Comparison of ENCODE assay signal across 14 cellular contexts in the genomic region with DNA sequence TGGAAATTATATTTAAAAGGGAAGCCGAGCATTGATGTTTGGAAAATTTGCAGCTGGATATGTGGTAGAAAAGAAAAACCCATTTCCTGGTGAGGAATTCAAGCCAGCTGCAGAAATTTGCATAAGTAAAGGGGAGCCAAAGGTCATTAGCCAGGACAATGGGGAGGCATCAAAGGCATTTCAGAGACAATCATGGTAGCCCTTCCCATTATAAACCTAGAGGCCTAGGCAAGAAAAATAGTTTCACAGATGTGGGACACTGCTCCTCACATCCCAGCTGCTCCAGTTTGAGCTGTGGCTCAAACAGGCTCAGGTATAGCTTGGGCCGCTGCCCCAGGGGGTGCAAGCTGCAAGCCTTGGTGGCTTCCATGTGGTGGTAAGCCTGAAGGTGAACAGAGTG. TPM values are rescaled to one million over a fixed set of nuclear protein-coding genes. Genes with fewer than 3 reads are reported as not detected.
DNase-seq lines count a peak whose midpoint lies in the region; ATAC-seq and TF ChIP-seq lines count a peak whose summit lies in the region.
"Had no signal": no experiment of that assay in that cellular context is flagged by ENCODE, and none has a peak within 500 bp of the region (broad histone marks: within the 10 kb centered on the region; RNA-seq: fewer than 3 reads in every experiment).

No MANE protein-coding gene starts in this region.

- H3K9ac ChIP-seq in NT2/D1 (ENCODE audit: insufficient read length, low read depth) (no peak overlapping the region), neural progenitor cell (no peak overlapping the region)
- H3K9ac ChIP-seq: BLaER1 treated with 17β-estradiol and CSF1 and Interleukin-3, amounts not matched to agents 10 nM and 100 nM had no signal

- H3K27ac ChIP-seq in neural progenitor cell, result no peak overlapping the region
- H3K27ac ChIP-seq: BLaER1 treated with 17β-estradiol and CSF1 and Interleukin-3, amounts not matched to agents 10 nM and 100 nM had no signal

- no peak overlapping the region for H3K4me2 ChIP-seq in neural progenitor cell
- H3K4me2 ChIP-seq: BLaER1 treated with 17β-estradiol and CSF1 and Interleukin-3, amounts not matched to agents 10 nM and 100 nM had no signal

- peaks cover 2% of the 10 kb centered on the region for H3K36me3 Mint-ChIP-seq in neural progenitor cell
- H3K36me3 Mint-ChIP-seq: CD4-positive, CD25-positive, alpha-beta regulatory T cell; IgD-negative memory B cell had no signal

- peaks cover 10% of the 10 kb centered on the region for H3K9me3 Mint-ChIP-seq in neural progenitor cell

- peaks cover 9% of the 10 kb centered on the region for H3F3A ChIP-seq in neural progenitor cell (ENCODE audit: low read depth)

- H3K4me3 ChIP-seq in NT2/D1 (ENCODE audit: insufficient read length, low read depth) (no peak overlapping the region), neural progenitor cell (no peak overlapping the region), H7 (ENCODE audit: insufficient read depth, low read depth, low read length) (no peak overlapping the region)
- H3K4me3 ChIP-seq: BLaER1 treated with 17β-estradiol and CSF1 and Interleukin-3, amounts not matched to agents 10 nM and 100 nM had no signal

- no peak overlapping the region for H3K27ac Mint-ChIP-seq in neural progenitor cell
- H3K27ac Mint-ChIP-seq: CD4-positive, CD25-positive, alpha-beta regulatory T cell; IgD-negative memory B cell had no signal

- H3K27me3 ChIP-seq in NT2/D1 (ENCODE audit: insufficient read depth, insufficient read length) (no peaks in the 10 kb centered on the region), neural progenitor cell (no peaks in the 10 kb centered on the region), H7 (ENCODE audit: control insufficient read depth, insufficient read depth, low read length) (no peaks in the 10 kb centered on the region)

- H3K4me1 ChIP-seq in NT2/D1 (ENCODE audit: insufficient read depth, insufficient read length), result no peaks in the 10 kb centered on the region
- H3K4me1 ChIP-seq in neural progenitor cell, result no peaks in the 10 kb centered on the region
- H3K4me1 ChIP-seq: BLaER1 treated with 17β-estradiol and CSF1 and Interleukin-3, amounts not matched to agents 10 nM and 100 nM had no signal

- peaks cover 4% of the 10 kb centered on the region for H3K4me1 Mint-ChIP-seq in neural progenitor cell
- H3K4me1 Mint-ChIP-seq: CD4-positive, CD25-positive, alpha-beta regulatory T cell; IgD-negative memory B cell had no signal

- H3K27me3 Mint-ChIP-seq in neural progenitor cell (ENCODE audit: insufficient read depth, low read depth), result no peaks in the 10 kb centered on the region
- H3K27me3 Mint-ChIP-seq: CD4-positive, CD25-positive, alpha-beta regulatory T cell; IgD-negative memory B cell had no signal

- ATAC-seq in HG03095 (IDR thresholded peaks at IDR 0.05; ENCODE audit: unreplicated experiment), result no peak

- no peaks in the 10 kb centered on the region for H3K79me2 ChIP-seq in neural progenitor cell (ENCODE audit: low read depth)

- H4K20me1 ChIP-seq in neural progenitor cell (ENCODE audit: low read depth), result no peaks in the 10 kb centered on the region
- H4K20me1 ChIP-seq: BLaER1 treated with 17β-estradiol and CSF1 and Interleukin-3, amounts not matched to agents 10 nM and 100 nM had no signal

- no peak for TF ChIP-seq CTCF in neural progenitor cell (IDR thresholded peaks at IDR 0.05)

- DNase-seq in ELR (ENCODE audit: low read depth) (peak; percentile 0), NT2/D1 (ENCODE audit: low read depth, low spot score) (peak; percentile 28), iPS DF 4.7 (ENCODE audit: extremely low read depth, low spot score) (peak; percentile 7), neural progenitor cell (ENCODE audit: low spot score) (peak; percentile 48), inferior parietal cortex (ENCODE audit: extremely low spot score) (no peak), H7 (no peak)
- DNase-seq: 8988T; CD4-positive, CD25-positive, alpha-beta regulatory T cell; DMS 273 treated with DMSO at 0.1 percent for 48 hours; KG1 had no signal

- no peaks in the 10 kb centered on the region for H3K36me3 ChIP-seq in NT2/D1 (ENCODE audit: insufficient read depth, insufficient read length, low read length)
- H3K36me3 ChIP-seq in neural progenitor cell, result no peaks in the 10 kb centered on the region
- H3K36me3 ChIP-seq in H7 (replicated peaks; ENCODE audit: control insufficient read depth, insufficient read depth, low read length), result no peaks in the 10 kb centered on the region
- H3K36me3 ChIP-seq: BLaER1 treated with 17β-estradiol and CSF1 and Interleukin-3, amounts not matched to agents 10 nM and 100 nM had no signal

- H2AFZ ChIP-seq in neural progenitor cell (replicated peaks), result no peak overlapping the region

- H3K9me3 ChIP-seq in NT2/D1 (ENCODE audit: insufficient read depth, low read length) (peaks cover 12% of the 10 kb centered on the region; the same call in 1 of the 2 replicates), neural progenitor cell (ENCODE audit: low read depth) (no peaks in the 10 kb centered on the region)

- H3K4me3 Mint-ChIP-seq in neural progenitor cell, result no peak overlapping the region
- H3K4me3 Mint-ChIP-seq: CD4-positive, CD25-positive, alpha-beta regulatory T cell; IgD-negative memory B cell had no signal

RNA-seq across cellular contexts. Expression of a gene that starts 35.8 kb away (rescaled TPM):
- total RNA-seq in neural progenitor cell (ENCODE audit: low replicate concordance), result 57.9 and 88.5 TPM in 2 replicates
- total RNA-seq in H7 (2014; rRNA removed; shearing (Covaris generic)), result 41.1 and 41.3 TPM in 2 replicates

RNA-seq across cellular contexts. Expression of a gene that starts 36.4 kb away (rescaled TPM):
- 1.2 and 2.2 TPM in 2 replicates for total RNA-seq in neural progenitor cell (ENCODE audit: low replicate concordance)
- total RNA-seq in H7 (2014; rRNA removed; shearing (Covaris generic)), result 0.52 and 0.85 TPM in 2 replicates
- total RNA-seq: CD4-positive, CD25-positive, alpha-beta regulatory T cell; LHCN-M2 had no signal

Comparison
In these comparisons a context has a peak if more than half of its experiments do, and no peak if none do; other contexts are left out.
1. DNase-seq: peak in ELR (single experiment), NT2/D1 (single experiment), iPS DF 4.7 (single experiment) and neural progenitor cell (single experiment); none in inferior parietal cortex (single experiment) and H7 (single experiment).